2 cellular contexts compared by ENCODE assay signal in genomic region chr1:116350097-116350645, GRCh38.
TF ChIP-seq lines count a peak whose summit lies in the region.

No MANE protein-coding gene starts in this region.

TF ChIP-seq in A549, 52 proteins besides CTCF, POLR2A, EP300 and RAD21:
- peak; percentile 24 for TF ChIP-seq MAFK (IDR thresholded peaks at IDR 0.05; ENCODE audit: partially characterized antibody)
- TF ChIP-seq HES2 (IDR thresholded peaks at IDR 0.05): no peak

TF ChIP-seq in H1, 55 proteins besides CTCF, POLR2A, EP300 and RAD21:
- TF ChIP-seq KDM5A (IDR thresholded peaks at IDR 0.05; ENCODE audit: low read length) (no peak), KDM4A (IDR thresholded peaks at IDR 0.05; ENCODE audit: low read depth, low read length, severe bottlenecking) (no peak)
